ENCODE assay signal across 17 cellular contexts in the genomic region with DNA sequence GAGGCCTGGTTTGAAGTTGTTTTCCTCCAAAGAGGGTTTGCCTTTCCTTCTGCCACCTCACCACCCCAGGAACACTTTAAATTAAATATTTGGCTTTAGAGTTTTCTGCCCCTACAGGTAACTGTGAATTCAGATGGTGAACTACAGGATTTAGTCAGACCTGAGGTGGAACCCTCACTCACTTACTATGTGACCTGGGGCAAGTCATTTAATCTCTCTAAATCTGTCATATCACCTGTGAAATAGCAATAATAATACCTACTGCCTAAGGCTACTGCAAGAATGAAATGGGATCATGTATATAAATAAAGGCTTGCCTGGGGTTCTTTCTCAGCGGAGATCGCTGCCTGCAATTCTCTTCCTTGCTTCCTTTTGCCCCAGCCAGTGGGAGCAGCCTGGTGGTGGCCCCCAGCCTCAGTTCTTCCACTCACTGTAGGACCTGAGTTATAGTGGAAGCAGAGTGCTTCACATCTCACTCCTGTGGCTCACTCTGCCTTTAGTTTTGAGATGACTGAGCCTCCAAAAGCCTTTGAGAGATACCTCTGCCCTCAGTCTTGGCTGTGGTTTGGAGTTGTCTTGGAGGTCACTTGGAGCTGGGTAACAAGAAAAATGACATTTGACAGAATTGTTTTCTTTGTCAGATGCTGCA. TPM values are rescaled to one million over a fixed set of nuclear protein-coding genes. Genes with fewer than 3 reads are reported as not detected.
"Had no signal": no experiment of that assay in that cellular context is flagged by ENCODE, and none has a peak within 500 bp of the region (broad histone marks: within the 10 kb centered on the region; RNA-seq: fewer than 3 reads in every experiment).

No MANE protein-coding gene starts in this region.

- H2AFZ ChIP-seq: parathyroid adenoma had no signal

- H3K27me3 ChIP-seq: dorsolateral prefrontal cortex, left lung, neutrophil, sigmoid colon, spleen, tibial artery, vagina had no signal

- H3K9me3 ChIP-seq: left lung, neutrophil, sigmoid colon, spleen, tibial artery, vagina had no signal

- H3K4me1 ChIP-seq: left lung, parathyroid adenoma, sigmoid colon, spleen had no signal

- H3K4me3 ChIP-seq: dorsolateral prefrontal cortex, left lung, sigmoid colon, spleen, tibial artery, vagina had no signal

- DNase-seq: activated naive CD4-positive, alpha-beta T cell treated with Interleukin-2 at 50 U/mL for 16 hours; dorsolateral prefrontal cortex; endodermal cell; natural killer cell; sigmoid colon; stimulated activated CD4-positive, alpha-beta T cell treated with anti-CD3 and anti-CD28 coated beads, Interleukin-2, amount 100 ng/mL, for 24 hours; SW 1271; tibial artery had no signal

- H3K36me3 Mint-ChIP-seq: natural killer cell had no signal

- H3K27ac Mint-ChIP-seq: endodermal cell; natural killer cell; T-helper 2 cell treated with Interferon-gamma antibody and Interleukin-4, amounts not matched to agents 5 μg/mL and 100 μg/mL, for 36 hours had no signal

- H3K9me3 Mint-ChIP-seq: natural killer cell; T-helper 2 cell treated with Interferon-gamma antibody and Interleukin-4, amounts not matched to agents 5 μg/mL and 100 μg/mL, for 36 hours had no signal

- H3K79me2 ChIP-seq: parathyroid adenoma had no signal

- H3K27ac ChIP-seq: dorsolateral prefrontal cortex, left lung, neutrophil, parathyroid adenoma, sigmoid colon, spleen, tibial artery, vagina had no signal

- ATAC-seq: left lung, natural killer cell had no signal

- FAIRE-seq: astrocyte, islet of Langerhans had no signal

- H3K9ac ChIP-seq: parathyroid adenoma had no signal

- H3K4me3 Mint-ChIP-seq: endodermal cell; natural killer cell; T-helper 2 cell treated with Interferon-gamma antibody and Interleukin-4, amounts not matched to agents 5 μg/mL and 100 μg/mL, for 36 hours had no signal

- H3K4me1 Mint-ChIP-seq: natural killer cell had no signal

RNA-seq across cellular contexts. Expression of a gene that starts 6.1 kb away (rescaled TPM):
- total RNA-seq: endodermal cell, natural killer cell, spleen, subcutaneous adipose tissue, vagina had no signal

RNA-seq across cellular contexts. Expression of a gene that starts 17.7 kb away (rescaled TPM):
- total RNA-seq: natural killer cell had no signal

RNA-seq across cellular contexts. Expression of a gene that starts 23.1 kb away (rescaled TPM):
- total RNA-seq: astrocyte, endodermal cell, left lung, sigmoid colon, spleen, vagina had no signal
- polyA plus RNA-seq: sigmoid colon, spleen had no signal
